In genomic region chr22:37559901-37560681, GRCh38 we compare ENCODE assay signal across 9 cellular contexts. TPM values are rescaled to one million over a fixed set of nuclear protein-coding genes. Genes with fewer than 3 reads are reported as not detected.
DNase-seq lines count a peak whose midpoint lies in the region; ATAC-seq, FAIRE-seq and TF ChIP-seq lines count a peak whose summit lies in the region.
"Had no signal": no experiment of that assay in that cellular context is flagged by ENCODE, and none has a peak within 500 bp of the region (broad histone marks: within the 10 kb centered on the region; RNA-seq: fewer than 3 reads in every experiment).

CDC42EP1 (plus strand) TSS chr22:37560480; CDS start chr22:37566350, 5,870 bp downstream.

- H3K27ac ChIP-seq in astrocyte (ENCODE audit: low read depth, low read length), result peak within 1 kb of the TSS; percentile 92

- H3K79me2 ChIP-seq in astrocyte (ENCODE audit: insufficient read depth, low read length), result peaks cover 50% of the 10 kb centered on the region

- FAIRE-seq in astrocyte (lab: Jason Lieb, UNC), result no peak
- FAIRE-seq in RCC 7860 (lab: Jason Lieb, UNC), result no peak

- peak within 1 kb of the TSS; percentile 53 for H2AFZ ChIP-seq in astrocyte (ENCODE audit: low read depth, low read length)

- no peak for DNase-seq in activated CD4-positive, alpha-beta T cell treated with anti-CD3 and anti-CD28 coated beads, Interleukin-2, amount 10 ng/mL, durations not matched to agents 24 days and 14 days
- no peak for DNase-seq in activated CD4-positive, alpha-beta T cell treated with anti-CD3 and anti-CD28 coated beads, Interleukin-2, amount 50 U/mL, for 4 hours
- DNase-seq in astrocyte (ENCODE audit: low read depth), result peak; percentile 40
- DNase-seq in hepatic stellate cell (ENCODE audit: low spot score), result peak; percentile 80
- peak; percentile 85 for DNase-seq in posterior vena cava (ENCODE audit: low spot score)
- no peak for DNase-seq in RCC 7860 (ENCODE audit: low spot score)
- DNase-seq in GM13977 (ENCODE audit: low spot score), result no peak

- ATAC-seq in GM21528 (IDR thresholded peaks at IDR 0.05; ENCODE audit: low FRiP score, unreplicated experiment), result no peak

- peak within 1 kb of the TSS; percentile 85 for H3K4me2 ChIP-seq in astrocyte (ENCODE audit: low read length)

- H3K4me1 ChIP-seq in astrocyte (ENCODE audit: insufficient read depth, low read length), result peaks cover 47% of the 10 kb centered on the region

- no peaks in the 10 kb centered on the region for H3K9me3 ChIP-seq in astrocyte (ENCODE audit: insufficient read depth, low read depth, low read length)

- H3K27ac Mint-ChIP-seq in activated CD4-positive, alpha-beta T cell treated with anti-CD3 and anti-CD28 coated beads, Interleukin-2, amount 10 ng/mL, durations not matched to agents 24 days and 14 days, result peak within 1 kb of the TSS; percentile 17
- peak within 1 kb of the TSS; percentile 98 for H3K27ac Mint-ChIP-seq in astrocyte (ENCODE audit: unreplicated experiment)
- H3K27ac Mint-ChIP-seq: activated naive CD4-positive, alpha-beta T cell treated with anti-CD3 and anti-CD28 coated beads, Interleukin-2, amount 50 U/mL, for 72 hours had no signal

- peaks cover 14% of the 10 kb centered on the region for H3K4me1 Mint-ChIP-seq in activated CD4-positive, alpha-beta T cell treated with anti-CD3 and anti-CD28 coated beads, Interleukin-2, amount 10 ng/mL, durations not matched to agents 24 days and 14 days
- peaks cover 39% of the 10 kb centered on the region for H3K4me1 Mint-ChIP-seq in astrocyte (ENCODE audit: low read depth, unreplicated experiment)

- peak within 1 kb of the TSS; percentile 67 for H3K4me3 Mint-ChIP-seq in activated CD4-positive, alpha-beta T cell treated with anti-CD3 and anti-CD28 coated beads, Interleukin-2, amount 10 ng/mL, durations not matched to agents 24 days and 14 days
- H3K4me3 Mint-ChIP-seq in astrocyte (ENCODE audit: unreplicated experiment), result peak within 1 kb of the TSS; percentile 85

- no peaks in the 10 kb centered on the region for H3K27me3 ChIP-seq in astrocyte (ENCODE audit: insufficient read depth, low read length)

- in situ Hi-C loops in GM13977 (cut with MboI; ENCODE audit: low pct_unique_long_range_greater_than_20kb, low sequenced_read_pairs, unreplicated experiment), result no loop called here

- TF ChIP-seq CTCF in astrocyte (IDR thresholded peaks at IDR 0.05; ENCODE audit: insufficient read depth, low read depth, low read length) (no peak), GM13977 (IDR thresholded peaks at IDR 0.05; ENCODE audit: extremely low read depth, insufficient read depth, missing control alignments) (no peak)

- H3K9ac ChIP-seq in astrocyte (ENCODE audit: low read length), result peak within 1 kb of the TSS; percentile 100

- no peaks in the 10 kb centered on the region for H3K9me3 Mint-ChIP-seq in activated CD4-positive, alpha-beta T cell treated with anti-CD3 and anti-CD28 coated beads, Interleukin-2, amount 10 ng/mL, durations not matched to agents 24 days and 14 days
- no peaks in the 10 kb centered on the region for H3K9me3 Mint-ChIP-seq in astrocyte (ENCODE audit: unreplicated experiment)
- H3K9me3 Mint-ChIP-seq: activated naive CD4-positive, alpha-beta T cell treated with anti-CD3 and anti-CD28 coated beads, Interleukin-2, amount 50 U/mL, for 72 hours had no signal

- peaks cover 68% of the 10 kb centered on the region for H3K27me3 Mint-ChIP-seq in activated CD4-positive, alpha-beta T cell treated with anti-CD3 and anti-CD28 coated beads, Interleukin-2, amount 10 ng/mL, durations not matched to agents 24 days and 14 days
- no peaks in the 10 kb centered on the region for H3K27me3 Mint-ChIP-seq in astrocyte (ENCODE audit: low read depth, unreplicated experiment)

- intact Hi-C loops in activated CD4-positive, alpha-beta T cell treated with anti-CD3 and anti-CD28 coated beads, Interleukin-2, amount 10 ng/mL, durations not matched to agents 24 days and 14 days (cut with micrococcal nuclease), result no loop called here
- intact Hi-C loops in posterior vena cava (cut with DNase I), result loop anchor here in 1 of 2 donors (2.0 kb wide), 1 partner anchor 65 kb away; no protein-coding TSS in a partner anchor

- no peaks in the 10 kb centered on the region for H3K36me3 Mint-ChIP-seq in activated CD4-positive, alpha-beta T cell treated with anti-CD3 and anti-CD28 coated beads, Interleukin-2, amount 10 ng/mL, durations not matched to agents 24 days and 14 days (ENCODE audit: low read depth)
- H3K36me3 Mint-ChIP-seq in astrocyte (ENCODE audit: low read depth, unreplicated experiment), result no peaks in the 10 kb centered on the region

- peaks cover 32% of the 10 kb centered on the region for H4K20me1 ChIP-seq in astrocyte (ENCODE audit: insufficient read depth, low read length)

- no peaks in the 10 kb centered on the region for H3K36me3 ChIP-seq in astrocyte (ENCODE audit: insufficient read depth, low read length)

- H3K4me3 ChIP-seq in astrocyte (ENCODE audit: insufficient read depth, low read depth, low read length), result peak within 1 kb of the TSS; percentile 89

RNA-seq across cellular contexts. Expression of gene CDC42EP1, which starts in this region (rescaled TPM):
- 1.0 and 1.2 TPM in 2 replicates for total RNA-seq in activated CD4-positive, alpha-beta T cell treated with anti-CD3 and anti-CD28 coated beads, Interleukin-2, amount 10 ng/mL, durations not matched to agents 24 days and 14 days
- total RNA-seq in astrocyte, result 106 and 109 TPM in 2 replicates
- total RNA-seq in posterior vena cava, result 10 to 100 TPM; 56.2 to 59.3 TPM

Comparison
In these comparisons a context has a peak if more than half of its experiments do, and no peak if none do; other contexts are left out.
1. RNA of gene CDC42EP1 (total RNA-seq): 106 to 109 TPM in astrocyte and 56.2 to 59.3 TPM in posterior vena cava; 1.0 to 1.2 TPM in activated CD4-positive, alpha-beta T cell treated with anti-CD3 and anti-CD28 coated beads, Interleukin-2, amount 10 ng/mL, durations not matched to agents 24 days and 14 days; every median in the first group is over 10 times any median in the second.
2. DNase-seq: peak in astrocyte (single experiment), hepatic stellate cell (single experiment) and posterior vena cava (single experiment); none in activated CD4-positive, alpha-beta T cell treated with anti-CD3 and anti-CD28 coated beads, Interleukin-2, amount 10 ng/mL, durations not matched to agents 24 days and 14 days (single experiment), activated CD4-positive, alpha-beta T cell treated with anti-CD3 and anti-CD28 coated beads, Interleukin-2, amount 50 U/mL, for 4 hours (0 of 2), RCC 7860 (single experiment) and GM13977 (single experiment).